ENCODE assay signal across 11 cellular contexts in genomic region chr10:51669041-51669440, GRCh38.
"Had no signal": no experiment of that assay in that cellular context is flagged by ENCODE, and none has a peak within 500 bp of the region (broad histone marks: within the 10 kb centered on the region; RNA-seq: fewer than 3 reads in every experiment).

No MANE protein-coding gene starts in this region.

- H3K27ac ChIP-seq: GM23248 had no signal

- FAIRE-seq: H1, H54 had no signal

- H2AFZ ChIP-seq: GM23248, GM23338 had no signal

- H3K4me2 ChIP-seq: GM23338 had no signal

- H3K4me3 ChIP-seq: GM23248, GM23338, HAP-1 had no signal

- ATAC-seq: GM23338, HCT116 had no signal

- H3K4me3 Mint-ChIP-seq: GM23338, H9, HFFc6 had no signal

- H3K9ac ChIP-seq: GM23248 had no signal

- H3K9me3 ChIP-seq: HAP-1 had no signal

- H3K36me3 ChIP-seq: HAP-1 had no signal

- H3K4me1 ChIP-seq: HAP-1 had no signal

- H3K27ac Mint-ChIP-seq: GM23338, H9, HFFc6 had no signal

- DNase-seq: GM23248, GOT3, H7, H9, HCEC 1CT, HFFc6 had no signal
